Comparison of ENCODE assay signal across 20 cellular contexts in the genomic region with DNA sequence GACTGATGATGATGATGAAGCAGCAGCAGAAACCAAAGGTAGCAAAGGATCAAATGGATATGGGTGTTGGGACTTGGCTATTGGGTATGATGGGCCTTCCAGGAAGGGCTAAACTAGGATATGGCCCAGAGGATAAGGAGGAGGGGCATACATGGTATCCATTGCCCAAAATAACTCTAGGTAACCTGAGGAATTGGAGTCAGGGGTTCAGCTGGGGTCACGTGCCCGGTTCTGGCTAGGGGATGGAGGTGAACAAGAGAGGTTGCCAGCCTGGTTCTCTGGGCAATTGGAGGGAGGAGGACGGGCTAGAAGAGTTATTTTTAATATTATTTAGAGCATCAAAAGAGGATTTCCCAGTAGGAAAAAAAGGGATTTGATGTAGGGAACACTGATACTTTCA. TPM values are rescaled to one million over a fixed set of nuclear protein-coding genes. Genes with fewer than 3 reads are reported as not detected.
DNase-seq lines count a peak whose midpoint lies in the region; TF ChIP-seq lines count a peak whose summit lies in the region.
"Had no signal": no experiment of that assay in that cellular context is flagged by ENCODE, and none has a peak within 500 bp of the region (broad histone marks: within the 10 kb centered on the region; RNA-seq: fewer than 3 reads in every experiment).

No MANE protein-coding gene starts in this region.

- no peak overlapping the region for H3K27ac Mint-ChIP-seq in MCF 10A (ENCODE audit: low read depth, unreplicated experiment)
- H3K27ac Mint-ChIP-seq in chondrocyte (ENCODE audit: unreplicated experiment), result no peak overlapping the region
- peak overlapping the region; percentile 76 for H3K27ac Mint-ChIP-seq in nephron progenitor cell
- peak overlapping the region; percentile 77 for H3K27ac Mint-ChIP-seq in type B pancreatic cell
- H3K27ac Mint-ChIP-seq: CD4-positive, CD25-positive, alpha-beta regulatory T cell had no signal

- WGBS in mammary epithelial cell (ENCODE audit: low coverage, missing lambda C conversion rate), result 100% methylated on average over 3 of the region's 3 CpGs

- CTCF ChIA-PET in mammary epithelial cell (lab: Charles Lee; ENCODE audit: low non-redundant PET), result interaction anchor here (0.7 kb wide), 1 partner anchor 28 kb away, joined by 5 read pairs; no protein-coding TSS in a partner anchor
- CTCF ChIA-PET in MCF 10A (lab: Yijun Ruan, JAX), result interaction anchor here (1.7 kb wide), 1 partner anchor 30 kb away, joined by 4 read pairs; no protein-coding TSS in a partner anchor

- H3K4me3 ChIP-seq in mammary epithelial cell (replicated peaks in 1 of 3; ENCODE audit: insufficient read depth in 1 of 3, low read depth in 2 of 3, low read length in 3 of 3), result no peak overlapping the region
- H3K4me3 ChIP-seq: GM12878 had no signal

- H3K36me3 Mint-ChIP-seq in MCF 10A (ENCODE audit: insufficient read depth, unreplicated experiment) (peaks cover 8% of the 10 kb centered on the region), chondrocyte (ENCODE audit: low read depth) (peaks cover 4% of the 10 kb centered on the region), nephron progenitor cell (ENCODE audit: low read depth) (peaks cover 5% of the 10 kb centered on the region), type B pancreatic cell (peaks cover 4% of the 10 kb centered on the region)

- H3K9me3 ChIP-seq in mammary epithelial cell (replicated peaks; ENCODE audit: insufficient read depth, low read length), result no peaks in the 10 kb centered on the region

- H3K4me2 ChIP-seq in mammary epithelial cell (ENCODE audit: insufficient read depth, low read depth, low read length), result no peak overlapping the region

- no peaks in the 10 kb centered on the region for H3K27me3 Mint-ChIP-seq in MCF 10A (ENCODE audit: insufficient read depth, unreplicated experiment)
- H3K27me3 Mint-ChIP-seq in chondrocyte (ENCODE audit: low read depth), result no peaks in the 10 kb centered on the region
- peaks cover 5% of the 10 kb centered on the region for H3K27me3 Mint-ChIP-seq in nephron progenitor cell (ENCODE audit: low read depth, poor library complexity)
- H3K27me3 Mint-ChIP-seq in type B pancreatic cell, result peaks cover 2% of the 10 kb centered on the region

- no peaks in the 10 kb centered on the region for H3K27me3 ChIP-seq in mammary epithelial cell (ENCODE audit: insufficient read depth, low read length)

- peaks cover 39% of the 10 kb centered on the region for H3K4me1 ChIP-seq in mammary epithelial cell (ENCODE audit: insufficient read depth, low read length)

- H4K20me1 ChIP-seq in mammary epithelial cell (ENCODE audit: insufficient read depth, low read length), result no peaks in the 10 kb centered on the region

- peaks cover 22% of the 10 kb centered on the region for H3K79me2 ChIP-seq in mammary epithelial cell (ENCODE audit: insufficient read depth, low read length)

- BruUV-seq in mammary epithelial cell (replicated peaks; lab: Mats Ljungman, UMichigan) (no TSS peak), MCF 10A (replicated peaks; lab: Mats Ljungman, UMichigan) (no TSS peak)

- H2AFZ ChIP-seq in mammary epithelial cell (ENCODE audit: low read depth, low read length), result peak overlapping the region; percentile 60

- in situ Hi-C loops in mammary epithelial cell (cut with MboI; ENCODE audit: low sequenced_read_pairs in 2 of 2), result no loop called here

- H3K4me3 Mint-ChIP-seq in MCF 10A (ENCODE audit: unreplicated experiment) (no peak overlapping the region), chondrocyte (ENCODE audit: unreplicated experiment) (no peak overlapping the region), nephron progenitor cell (no peak overlapping the region), type B pancreatic cell (no peak overlapping the region)

- H3K4me1 Mint-ChIP-seq in MCF 10A (ENCODE audit: insufficient read depth, unreplicated experiment) (peaks cover 28% of the 10 kb centered on the region), chondrocyte (ENCODE audit: low read depth) (peaks cover 33% of the 10 kb centered on the region), nephron progenitor cell (peaks cover 38% of the 10 kb centered on the region), type B pancreatic cell (ENCODE audit: unreplicated experiment) (peaks cover 11% of the 10 kb centered on the region)

- TF ChIP-seq CTCF in mammary epithelial cell (conservative IDR thresholded peaks at IDR 0.05 in 1 of 2, IDR thresholded peaks at IDR 0.05 in 1 of 2; ENCODE audit: extremely low read depth in 1 of 2, insufficient read depth in 1 of 2, low read depth in 1 of 2, low read length in 2 of 2) (no peak), MCF 10A (IDR thresholded peaks at IDR 0.05; ENCODE audit: unreplicated experiment) (no peak), chondrocyte (IDR thresholded peaks at IDR 0.05) (no peak), nephron progenitor cell (IDR thresholded peaks at IDR 0.05) (no peak), type B pancreatic cell (conservative IDR thresholded peaks at IDR 0.05) (no peak)

- peaks cover under 1% of the 10 kb centered on the region for H3K36me3 ChIP-seq in mammary epithelial cell (ENCODE audit: insufficient read depth, low read length)

- POLR2A ChIA-PET in MCF 10A (lab: Yijun Ruan, JAX), result interaction anchor here (0.6 to 3.1 kb wide), 7 partner anchors 30 to 133 kb away, joined by 3 to 15 read pairs (median 11); a partner anchor contains a TSS

- intact Hi-C loops in mammary epithelial cell (cut with micrococcal nuclease), result no loop called here
- intact Hi-C loops in MCF 10A (cut with micrococcal nuclease), result no loop called here

- no peak for DNase-seq in mammary epithelial cell
- no peak for DNase-seq in MCF 10A (ENCODE audit: unreplicated experiment)
- DNase-seq in chondrocyte (ENCODE audit: low spot score), result peak; percentile 18
- DNase-seq in nephron progenitor cell, result no peak
- no peak for DNase-seq in type B pancreatic cell (ENCODE audit: extremely low spot score, unreplicated experiment)
- DNase-seq in OCI-M2 (lab: John Stamatoyannopoulos, UW; ENCODE audit: unreplicated experiment), result no peak
- DNase-seq in hypothalamus (lab: John Stamatoyannopoulos, UW), result no peak
- DNase-seq in epidermal melanocyte (ENCODE audit: insufficient read length, low spot score), result no peak
- DNase-seq: CD4-positive, CD25-positive, alpha-beta regulatory T cell; DMS79; HCEC 1CT; KBM-7; NCI-H1092; NCI-H226; NCI-H526 treated with DMSO at 0.1 percent for 48 hours; OCI-M1 had no signal

- H3K27ac ChIP-seq in mammary epithelial cell (ENCODE audit: insufficient read depth, low read depth, low read length), result peak overlapping the region; percentile 86

- dilution Hi-C loops in mammary epithelial cell (cut with HindIII; ENCODE audit: low sequenced_read_pairs), result no loop called here

- no peak overlapping the region for H3K9ac ChIP-seq in mammary epithelial cell (ENCODE audit: insufficient read depth, low read length)

- no peaks in the 10 kb centered on the region for H3K9me3 Mint-ChIP-seq in MCF 10A (ENCODE audit: unreplicated experiment)
- no peaks in the 10 kb centered on the region for H3K9me3 Mint-ChIP-seq in chondrocyte (ENCODE audit: low read depth)
- H3K9me3 Mint-ChIP-seq in nephron progenitor cell, result no peaks in the 10 kb centered on the region
- peaks cover 4% of the 10 kb centered on the region for H3K9me3 Mint-ChIP-seq in type B pancreatic cell
- H3K9me3 Mint-ChIP-seq: CD4-positive, CD25-positive, alpha-beta regulatory T cell had no signal

RNA-seq across cellular contexts. Expression of a gene that starts 2.7 kb away (rescaled TPM):
- total RNA-seq in mammary epithelial cell, result 10 to 100 TPM; 22.8 to 45.2 TPM
- 18.0 TPM for polyA plus RNA-seq in mammary epithelial cell
- 141 TPM for polyA minus RNA-seq in mammary epithelial cell
- 46.3 and 73.8 TPM in 2 replicates for total RNA-seq in MCF 10A (2022)
- 99.9 to 113 TPM (median 106 TPM) in 3 replicates for total RNA-seq in chondrocyte
- 52.9 and 56.1 TPM in 2 replicates for total RNA-seq in type B pancreatic cell (ENCODE audit: low replicate concordance)

RNA-seq across cellular contexts. Expression of a gene that starts 5.8 kb away (rescaled TPM):
- total RNA-seq in mammary epithelial cell (1 to 10 TPM; 3.7 to 4.2 TPM), MCF 10A (2022) (3.6 and 3.8 TPM in 2 replicates), chondrocyte (9.0 to 15.6 TPM (median 9.8 TPM) in 3 replicates), type B pancreatic cell (ENCODE audit: low replicate concordance) (21.3 and 26.4 TPM in 2 replicates)
- 8.0 TPM for polyA plus RNA-seq in mammary epithelial cell
- polyA minus RNA-seq in mammary epithelial cell, result not detected

RNA-seq across cellular contexts. Expression of a gene that starts 31.1 kb away (rescaled TPM):
- under 1 TPM in 1 of 2 donors, not detected in 1; 0.45 TPM for total RNA-seq in mammary epithelial cell
- not detected for polyA plus RNA-seq in mammary epithelial cell
- not detected for polyA minus RNA-seq in mammary epithelial cell
- not detected in 2 replicates for total RNA-seq in MCF 10A (2022)
- total RNA-seq in chondrocyte, result 0.41 to 0.68 TPM (median 0.47 TPM) in 3 replicates
- total RNA-seq in type B pancreatic cell (ENCODE audit: low replicate concordance), result 23.0 and 37.7 TPM in 2 replicates
- total RNA-seq: A172, G401, M059J had no signal
- polyA plus RNA-seq: CD4-positive, CD25-positive, alpha-beta regulatory T cell had no signal

RNA-seq across cellular contexts. Expression of a gene that starts 36.8 kb away (rescaled TPM):
- total RNA-seq in mammary epithelial cell (10 to 100 TPM; 18.3 to 37.5 TPM), MCF 10A (2022) (53.3 and 56.2 TPM in 2 replicates), chondrocyte (36.6 to 50.7 TPM (median 38.7 TPM) in 3 replicates), type B pancreatic cell (ENCODE audit: low replicate concordance) (37.5 and 40.0 TPM in 2 replicates)
- 61.2 TPM for polyA plus RNA-seq in mammary epithelial cell
- polyA minus RNA-seq in mammary epithelial cell, result 25.3 TPM

RNA-seq across cellular contexts. Expression of a gene that starts 39.2 kb away (rescaled TPM):
- total RNA-seq in mammary epithelial cell, result 100 to 1,000 TPM in 1 of 2 donors, 10 to 100 TPM in 1; 66.8 to 151 TPM
- polyA plus RNA-seq in mammary epithelial cell, result 51.7 TPM
- polyA minus RNA-seq in mammary epithelial cell, result 115 TPM
- total RNA-seq in MCF 10A (2022), result 92.1 and 108 TPM in 2 replicates
- 59.2 to 103 TPM (median 99.7 TPM) in 3 replicates for total RNA-seq in chondrocyte
- total RNA-seq in type B pancreatic cell (ENCODE audit: low replicate concordance), result 33.7 and 37.7 TPM in 2 replicates

Comparison
In these comparisons a context has a peak if more than half of its experiments do, and no peak if none do; other contexts are left out.
1. H3K27ac Mint-ChIP-seq: peak in nephron progenitor cell (single experiment) and type B pancreatic cell (single experiment); none in MCF 10A (single experiment) and chondrocyte (single experiment).
2. RNA of a gene that starts 31.1 kb away (total RNA-seq): 23.0 to 37.7 TPM in type B pancreatic cell; 0.41 to 0.68 TPM in chondrocyte, 0.45 TPM in mammary epithelial cell and not detected in MCF 10A; every median in the first group is over 10 times any median in the second.